In genomic region chr22:27919222-27919942, GRCh38 we compare ENCODE assay signal across 8 cellular contexts. TPM values are rescaled to one million over a fixed set of nuclear protein-coding genes. Genes with fewer than 3 reads are reported as not detected.
DNase-seq lines count a peak whose midpoint lies in the region; TF ChIP-seq lines count a peak whose summit lies in the region.

Gene PITPNB, minus strand, starts transcription at chr22:27919256. Its CDS starts 65 bp downstream, at chr22:27919191.

- in situ Hi-C loops in SK-MEL-5 (cut with HindIII; ENCODE audit: low pct_unique_long_range_greater_than_20kb, low sequenced_read_pairs), result no loop called here

- no peaks in the 10 kb centered on the region for H3K27me3 ChIP-seq in neuron (ENCODE audit: insufficient read depth, low read length)

- TF ChIP-seq CTCF in HFF-Myc (IDR thresholded peaks at IDR 0.05; ENCODE audit: low read depth, low read length, missing control alignments), result no peak

- H3K9me3 ChIP-seq in neuron (ENCODE audit: low read length), result no peaks in the 10 kb centered on the region

- peaks cover 14% of the 10 kb centered on the region for H3K36me3 ChIP-seq in neuron (ENCODE audit: insufficient read depth, low read length)

- DNase-seq in GM03348 (ENCODE audit: low spot score) (peak; percentile 100), HFF-Myc (ENCODE audit: extremely low read depth, low read depth) (peak; percentile 92), NAMALWA (ENCODE audit: low spot score) (peak; percentile 98), SK-MEL-5 (ENCODE audit: low read depth, low spot score) (peak; percentile 98), foreskin melanocyte (peak; percentile 94), stromal cell of bone marrow (ENCODE audit: low read depth) (peak; percentile 97)
- peak; percentile 98 for DNase-seq in activated naive CD4-positive, alpha-beta T cell treated with Interleukin-2 at 50 U/mL for 16 hours

- H2AFZ ChIP-seq in neuron (ENCODE audit: low read depth, low read length), result peak within 1 kb of the TSS; percentile 73

- H3K4me3 ChIP-seq in HFF-Myc (replicated peaks; ENCODE audit: low read depth, low read length) (peak within 1 kb of the TSS; percentile 85), neuron (ENCODE audit: low read length) (peak within 1 kb of the TSS; percentile 86)

- H3K4me1 ChIP-seq in neuron (ENCODE audit: insufficient read depth, low read length), result peaks cover 16% of the 10 kb centered on the region

RNA-seq across cellular contexts. Expression of gene PITPNB, which starts in this region (rescaled TPM):
- 20.3 and 20.8 TPM in 2 replicates for total RNA-seq in SK-MEL-5 (2014; rRNA removed; shearing (Covaris generic))
- 71.1 and 73.7 TPM in 2 replicates for polyA plus RNA-seq in SK-MEL-5 (2015; cell fraction: cytosol; rRNA removed)
- 65.4 and 66.7 TPM in 2 replicates for polyA plus RNA-seq in SK-MEL-5 (2015; cell fraction: nucleus; rRNA removed)

Comparison
In these comparisons a context has a peak if more than half of its experiments do, and no peak if none do; other contexts are left out.
1. Peak in every context shown above with its lines: DNase-seq and H3K4me3 ChIP-seq.